ENCODE assay signal across 8 cellular contexts in genomic region chr5:57298295-57298984, GRCh38.
A peak's percentile ranks its signal among the peaks of the same experiment; 100 is the strongest.
DNase-seq lines count a peak whose midpoint lies in the region; ATAC-seq and FAIRE-seq lines count a peak whose summit lies in the region.

No MANE protein-coding gene starts in this region.

- peak; percentile 89 for ATAC-seq in Right ventricle myocardium inferior

- intact Hi-C loops in Right ventricle myocardium inferior (cut with DNase I): loop anchor here (1.0 to 10.0 kb wide), 6 partner anchors 136 to 1162 kb away; partner anchors contain the start of gene PLK2
- intact Hi-C loops in posterior vena cava (cut with DNase I): loop anchor here (2.0 to 10.0 kb wide), 3 partner anchors 476 to 1164 kb away; partner anchors contain the start of gene PLK2 (in 2 of the 2)

- peak overlapping the region; percentile 72 for H3K4me3 Mint-ChIP-seq in activated naive CD8-positive, alpha-beta T cell

- no peak for FAIRE-seq in urothelium cell line (lab: Jason Lieb, UNC)

- H3K4me1 Mint-ChIP-seq in activated naive CD8-positive, alpha-beta T cell (ENCODE audit: low read depth): peaks cover 35% of the 10 kb centered on the region

- no peaks in the 10 kb centered on the region for H3K36me3 Mint-ChIP-seq in activated naive CD8-positive, alpha-beta T cell

- no peaks in the 10 kb centered on the region for H3K27me3 Mint-ChIP-seq in activated naive CD8-positive, alpha-beta T cell

- H3K9me3 Mint-ChIP-seq in activated naive CD8-positive, alpha-beta T cell (ENCODE audit: low read depth): no peaks in the 10 kb centered on the region

- DNase-seq in DMS53 treated with DMSO at 0.1 percent for 48 hours (lab: John Stamatoyannopoulos, UW; ENCODE audit: unreplicated experiment) (peak; percentile 81), H4 (ENCODE audit: low spot score) (peak; percentile 75), NAMALWA (ENCODE audit: low spot score) (peak; percentile 81), SKM-1 treated with dmso at 0.1 percent for 144 hours (lab: John Stamatoyannopoulos, UW; ENCODE audit: unreplicated experiment) (peak; percentile 70), Right ventricle myocardium inferior (ENCODE audit: missing footprints) (no peak), posterior vena cava (ENCODE audit: low spot score) (peak; percentile 85), urothelium cell line (ENCODE audit: low spot score) (peak; percentile 68)

- H3K27ac Mint-ChIP-seq in activated naive CD8-positive, alpha-beta T cell: no peak overlapping the region
